ENCODE assay signal across 16 cellular contexts in the genomic region with DNA sequence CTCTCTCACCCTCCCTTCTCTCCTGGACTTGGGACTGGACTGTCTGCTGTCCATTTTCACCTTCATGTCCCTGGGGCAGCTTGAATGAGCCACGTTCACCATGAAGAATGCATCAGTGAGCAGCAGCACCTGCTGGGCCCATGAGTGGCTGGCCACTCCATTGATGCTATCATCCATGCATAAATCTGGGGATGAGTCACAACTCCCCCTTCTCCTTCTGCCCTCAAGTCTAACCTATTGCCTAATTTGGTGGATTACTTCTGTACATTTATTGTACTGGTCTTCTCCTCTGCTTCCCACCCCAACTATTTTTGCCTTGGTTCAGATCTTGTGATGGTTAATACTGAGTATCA. TPM values are rescaled to one million over a fixed set of nuclear protein-coding genes. Genes with fewer than 3 reads are reported as not detected.
DNase-seq lines count a peak whose midpoint lies in the region; FAIRE-seq and TF ChIP-seq lines count a peak whose summit lies in the region.
"Had no signal": no experiment of that assay in that cellular context is flagged by ENCODE, and none has a peak within 500 bp of the region (broad histone marks: within the 10 kb centered on the region; RNA-seq: fewer than 3 reads in every experiment).

No MANE protein-coding gene starts in this region.

- FAIRE-seq in small intestine (lab: Jason Lieb, UNC): no peak
- FAIRE-seq: pancreas had no signal

- H3K9me3 Mint-ChIP-seq in activated naive CD4-positive, alpha-beta T cell treated with anti-CD3 and anti-CD28 coated beads for 36 hours: peaks cover 14% of the 10 kb centered on the region

- H3K36me3 ChIP-seq in small intestine (ENCODE audit: control insufficient read depth in 2 of 2, insufficient read depth in 2 of 2, low read length in 2 of 2): no peaks in the 10 kb centered on the region
- H3K36me3 ChIP-seq: pancreas had no signal

- 30 to 68% (median 61%) methylated on average over 1 of the region's 1 CpG for WGBS in small intestine, 3 donors

- CTCF ChIA-PET in AG04450 (lab: Charles Lee): no interaction called here
- CTCF ChIA-PET in activated naive CD4-positive, alpha-beta T cell treated with anti-CD3 and anti-CD28 coated beads for 36 hours (lab: Charles Lee): no interaction called here

- peaks cover 12% of the 10 kb centered on the region for H3K27me3 Mint-ChIP-seq in activated naive CD4-positive, alpha-beta T cell treated with anti-CD3 and anti-CD28 coated beads for 36 hours (ENCODE audit: low read depth)

- H3K4me3 ChIP-seq in AG04450 (ENCODE audit: low read depth, low read length) (no peak overlapping the region), fibroblast of villous mesenchyme (ENCODE audit: low read depth, low read length) (no peak overlapping the region), small intestine (ENCODE audit: low read depth in 1 of 2, low read length in 2 of 2) (no peak overlapping the region)
- H3K4me3 ChIP-seq: pancreas had no signal

- H3K36me3 Mint-ChIP-seq in activated naive CD4-positive, alpha-beta T cell treated with anti-CD3 and anti-CD28 coated beads for 36 hours (ENCODE audit: low read depth): peaks cover 3% of the 10 kb centered on the region
- H3K36me3 Mint-ChIP-seq: IgD-negative memory B cell had no signal

- DNase-seq in AG04450 (ENCODE audit: low read depth, low spot score) (peak; percentile 53), HK-2 (ENCODE audit: unreplicated experiment) (peak; percentile 25), SHP77 (lab: John Stamatoyannopoulos, UW) (peak; percentile 33 to 49), fibroblast of villous mesenchyme (ENCODE audit: low read depth) (peak; percentile 88), small intestine (no peak), GM20000 (ENCODE audit: low spot score) (no peak), Ammon's horn (ENCODE audit: low spot score) (no peak)
- no peak for DNase-seq in activated naive CD4-positive, alpha-beta T cell treated with anti-CD3 and anti-CD28 coated beads for 36 hours
- DNase-seq: activated CD4-positive, alpha-beta T cell treated with anti-CD3 and anti-CD28 coated beads for 1 hour; activated T-cell treated with anti-CD3 and anti-CD28 coated beads, Interleukin-2, amount 50 U/mL, for 48 hours; DMS79 treated with DMSO at 0.1 percent for 48 hours; NCI-H187; NCI-H82; pancreas had no signal

- TF ChIP-seq CTCF in AG04450 (IDR thresholded peaks at IDR 0.05; ENCODE audit: low read depth, low read length) (no peak), fibroblast of villous mesenchyme (IDR thresholded peaks at IDR 0.05; ENCODE audit: insufficient read depth, low read depth, low read length) (no peak), GM20000 (IDR thresholded peaks at IDR 0.05; ENCODE audit: extremely low read depth, missing control alignments) (no peak)

- H3K27ac Mint-ChIP-seq in activated naive CD4-positive, alpha-beta T cell treated with anti-CD3 and anti-CD28 coated beads for 36 hours: no peak overlapping the region

- peaks cover 8% of the 10 kb centered on the region; the same call in 1 of the 2 replicates for H3K9me3 ChIP-seq in AG04450 (ENCODE audit: control insufficient read depth, insufficient read depth, low read length)
- H3K9me3 ChIP-seq in small intestine (ENCODE audit: control insufficient read depth, low read depth): no peaks in the 10 kb centered on the region
- H3K9me3 ChIP-seq: pancreas had no signal

- no peaks in the 10 kb centered on the region for H3K4me1 Mint-ChIP-seq in activated naive CD4-positive, alpha-beta T cell treated with anti-CD3 and anti-CD28 coated beads for 36 hours (ENCODE audit: low read depth)

- H3K27ac ChIP-seq in AG04450 (ENCODE audit: low read depth, low read length) (no peak overlapping the region), small intestine (ENCODE audit: low read depth in 1 of 2, low read length in 1 of 2) (no peak overlapping the region)
- H3K27ac ChIP-seq: pancreas had no signal

- H3K4me3 Mint-ChIP-seq in activated naive CD4-positive, alpha-beta T cell treated with anti-CD3 and anti-CD28 coated beads for 36 hours: no peak overlapping the region

- intact Hi-C loops in activated naive CD4-positive, alpha-beta T cell treated with anti-CD3 and anti-CD28 coated beads for 36 hours (cut with micrococcal nuclease): no loop called here

- no peaks in the 10 kb centered on the region for H3K4me1 ChIP-seq in small intestine (ENCODE audit: control insufficient read depth in 2 of 2, insufficient read depth in 1 of 2, low read depth in 1 of 2, low read length in 1 of 2)
- H3K4me1 ChIP-seq: pancreas had no signal

- POLR2A ChIA-PET in AG04450 (lab: Yijun Ruan, JAX): no interaction called here

- no peaks in the 10 kb centered on the region for H3K27me3 ChIP-seq in AG04450 (ENCODE audit: control insufficient read depth, insufficient read depth, low read length)
- no peaks in the 10 kb centered on the region for H3K27me3 ChIP-seq in small intestine (ENCODE audit: control insufficient read depth in 2 of 2, insufficient read depth in 2 of 2, low read length in 2 of 2)
- H3K27me3 ChIP-seq: pancreas had no signal

RNA-seq across cellular contexts. Expression of a gene that starts 46.9 kb away (rescaled TPM):
- 2.2 and 2.8 TPM in 2 replicates for polyA plus RNA-seq in AG04450 (2011; rRNA removed)
- 2.8 and 2.9 TPM in 2 replicates for polyA minus RNA-seq in AG04450 (2011; rRNA and poly(A)+ RNA removed)
- 0.43 and 1.6 TPM in 2 replicates for total RNA-seq in fibroblast of villous mesenchyme
- under 1 TPM in 1 of 3 donors, not detected in 2; 0.46 TPM for polyA plus RNA-seq in small intestine
- not detected for total RNA-seq in activated naive CD4-positive, alpha-beta T cell treated with anti-CD3 and anti-CD28 coated beads for 36 hours
- total RNA-seq: ureter had no signal
- polyA plus RNA-seq: IgD-negative memory B cell had no signal

Comparison
In these comparisons a context has a peak if more than half of its experiments do, and no peak if none do; other contexts are left out.
1. DNase-seq: peak in AG04450 (single experiment), HK-2 (single experiment), SHP77 (2 of 2) and fibroblast of villous mesenchyme (single experiment); none in small intestine (single experiment), GM20000 (single experiment), activated naive CD4-positive, alpha-beta T cell treated with anti-CD3 and anti-CD28 coated beads for 36 hours (single experiment) and Ammon's horn (single experiment).